ENCODE assay signal across 8 cellular contexts in the genomic region with DNA sequence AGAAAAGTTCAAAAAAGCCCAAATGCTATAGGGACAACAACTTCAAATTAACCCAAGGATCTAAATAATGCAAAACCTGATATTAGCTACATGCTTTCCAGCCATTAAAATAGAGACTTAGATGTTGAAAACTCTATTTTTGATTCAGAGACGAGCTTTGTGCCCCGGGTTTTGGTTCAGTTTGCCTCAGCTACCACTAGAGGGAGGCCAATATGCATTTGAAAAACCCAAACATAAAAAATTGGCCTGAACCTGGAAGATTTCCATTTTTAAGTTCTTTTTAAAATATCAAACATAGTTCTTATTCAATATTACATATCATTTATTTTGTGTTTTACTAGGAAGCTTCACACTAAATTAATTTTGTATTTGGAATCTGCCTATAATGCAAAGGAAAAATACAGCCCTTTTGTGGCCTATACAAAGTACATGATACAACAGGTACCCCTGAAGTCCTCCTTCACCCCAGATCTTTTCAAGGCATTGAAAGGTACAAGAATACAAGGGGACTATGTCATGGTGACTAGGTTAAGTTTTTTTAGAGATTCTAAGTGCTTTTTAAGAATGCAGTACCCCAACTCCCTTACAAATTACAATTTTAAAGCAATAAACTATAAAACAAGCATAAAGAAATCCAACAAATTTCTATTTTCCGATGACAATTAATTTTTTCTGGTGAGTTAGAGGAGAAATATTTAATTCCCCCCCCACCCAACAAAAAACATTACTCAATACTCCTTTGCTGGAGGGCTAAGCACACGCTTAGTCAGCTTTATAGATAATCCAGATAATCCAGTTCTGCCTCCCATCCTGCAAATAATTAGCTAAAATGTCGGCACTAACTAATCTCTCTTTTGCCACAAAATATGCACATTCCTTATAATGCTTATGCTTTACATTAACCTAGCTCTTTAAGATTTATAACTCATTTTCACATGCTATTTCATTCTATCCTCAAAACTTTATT.
DNase-seq lines count a peak whose midpoint lies in the region; ATAC-seq, FAIRE-seq and TF ChIP-seq lines count a peak whose summit lies in the region.

No MANE protein-coding gene starts in this region.

- POLR2A ChIA-PET in A549 (lab: Yijun Ruan, JAX), result no interaction called here

- DNase-seq in A549 (ENCODE audit: low read depth in 1 of 2, low spot score in 1 of 2) (peak; percentile 25 to 41), DND-41 (peak; percentile 52), MM.1S (peak; percentile 52), fibroblast of villous mesenchyme (ENCODE audit: low read depth) (peak; percentile 67), renal cortical epithelial cell (ENCODE audit: low read depth) (peak; percentile 88)
- peak; percentile 77 for DNase-seq in activated CD4-positive, alpha-beta T cell treated with anti-CD3 and anti-CD28 coated beads, Interleukin-2, amount 10 ng/mL, durations not matched to agents 24 days and 14 days

- no peak overlapping the region for H3K4me3 Mint-ChIP-seq in activated CD4-positive, alpha-beta T cell treated with anti-CD3 and anti-CD28 coated beads, Interleukin-2, amount 10 ng/mL, durations not matched to agents 24 days and 14 days

- H3K9me3 ChIP-seq in A549, result no peaks in the 10 kb centered on the region
- H3K9me3 ChIP-seq in DND-41 (ENCODE audit: insufficient read depth, low read length, severe bottlenecking), result no peaks in the 10 kb centered on the region
- no peaks in the 10 kb centered on the region for H3K9me3 ChIP-seq in MM.1S (replicated peaks; ENCODE audit: insufficient read depth, low read length)

- H3K27ac Mint-ChIP-seq in activated CD4-positive, alpha-beta T cell treated with anti-CD3 and anti-CD28 coated beads, Interleukin-2, amount 10 ng/mL, durations not matched to agents 24 days and 14 days, result no peak overlapping the region

- H3K79me2 ChIP-seq in DND-41 (ENCODE audit: insufficient read depth, low read length) (no peaks in the 10 kb centered on the region), MM.1S (ENCODE audit: low read length) (no peaks in the 10 kb centered on the region)

- TF ChIP-seq RAD21 in A549 (conservative IDR thresholded peaks at IDR 0.05 in 1 of 2, IDR thresholded peaks at IDR 0.05 in 1 of 2), result peak; percentile 81 to 85

- H3K27ac ChIP-seq in A549 (peak overlapping the region; percentile 53 to 79; a peak in 5 of 6 replicates), DND-41 (ENCODE audit: low read length) (no peak overlapping the region), MM.1S (ENCODE audit: low read length) (no peak overlapping the region)

- 11% methylated on average over 5 of the region's 5 CpGs for WGBS in A549 (ENCODE audit: missing lambda C conversion rate)

- TF ChIP-seq CTCF in A549 (IDR thresholded peaks at IDR 0.05) (peak; percentile 78), DND-41 (IDR thresholded peaks at IDR 0.05; ENCODE audit: borderline replicate concordance, extremely low read depth, low read length, poor library complexity, severe bottlenecking) (peak; percentile 85), MM.1S (IDR thresholded peaks at IDR 0.05; ENCODE audit: low read length) (peak; percentile 83), fibroblast of villous mesenchyme (IDR thresholded peaks at IDR 0.05; ENCODE audit: insufficient read depth, low read depth, low read length) (peak; percentile 96)

- FAIRE-seq in A549 (lab: Jason Lieb, UNC), result no peak

- H4K20me1 ChIP-seq in DND-41 (ENCODE audit: insufficient read depth, low read length) (no peaks in the 10 kb centered on the region), MM.1S (ENCODE audit: insufficient read depth, low read length) (no peaks in the 10 kb centered on the region)

- no peaks in the 10 kb centered on the region for H3F3A ChIP-seq in MM.1S (ENCODE audit: insufficient read depth, low read length)

- intact Hi-C loops in activated CD4-positive, alpha-beta T cell treated with anti-CD3 and anti-CD28 coated beads, Interleukin-2, amount 10 ng/mL, durations not matched to agents 24 days and 14 days (cut with micrococcal nuclease), result loop anchor here (5.0 to 10.0 kb wide), 2 partner anchors 101 to 608 kb away; no protein-coding TSS in a partner anchor

- H3K4me3 ChIP-seq in A549, result no peak overlapping the region
- H3K4me3 ChIP-seq in DND-41 (ENCODE audit: low read depth in 1 of 2, low read length in 2 of 2), result no peak overlapping the region
- H3K4me3 ChIP-seq in MM.1S (ENCODE audit: low read length), result no peak overlapping the region
- no peak overlapping the region for H3K4me3 ChIP-seq in fibroblast of villous mesenchyme (ENCODE audit: low read depth, low read length)

- no peak for TF ChIP-seq EP300 in A549 (IDR thresholded peaks at IDR 0.05)

- ATAC-seq in A549 (no peak), DND-41 (ENCODE audit: insufficient read depth, low read depth) (no peak), GM19351 (IDR thresholded peaks at IDR 0.05; ENCODE audit: unreplicated experiment) (no peak), HG03460 (IDR thresholded peaks at IDR 0.05; ENCODE audit: unreplicated experiment) (no peak)

- H3K27me3 ChIP-seq in DND-41 (ENCODE audit: insufficient read depth, low read length, poor library complexity) (peaks cover under 1% of the 10 kb centered on the region), MM.1S (replicated peaks; ENCODE audit: insufficient read depth, low read length) (no peaks in the 10 kb centered on the region)

- H3K4me1 ChIP-seq in A549 (peaks cover 23% of the 10 kb centered on the region), DND-41 (ENCODE audit: insufficient read depth, low read length) (peaks cover 16% of the 10 kb centered on the region), MM.1S (ENCODE audit: low read length) (no peaks in the 10 kb centered on the region)

- no peaks in the 10 kb centered on the region for H3K9me2 ChIP-seq in MM.1S (replicated peaks; ENCODE audit: insufficient read depth, low read length)

- peaks cover 15% of the 10 kb centered on the region for H3K4me1 Mint-ChIP-seq in activated CD4-positive, alpha-beta T cell treated with anti-CD3 and anti-CD28 coated beads, Interleukin-2, amount 10 ng/mL, durations not matched to agents 24 days and 14 days

- no peak for TF ChIP-seq POLR2A in A549 (IDR thresholded peaks at IDR 0.05; ENCODE audit: low read length)

- H3K27me3 Mint-ChIP-seq in activated CD4-positive, alpha-beta T cell treated with anti-CD3 and anti-CD28 coated beads, Interleukin-2, amount 10 ng/mL, durations not matched to agents 24 days and 14 days, result peaks cover 15% of the 10 kb centered on the region

- no peak overlapping the region for H2AFZ ChIP-seq in DND-41 (ENCODE audit: low read depth, low read length)
- no peak overlapping the region for H2AFZ ChIP-seq in MM.1S (ENCODE audit: low read length)

- H3K36me3 ChIP-seq in DND-41 (ENCODE audit: insufficient read depth, low read length) (no peaks in the 10 kb centered on the region), MM.1S (replicated peaks; ENCODE audit: insufficient read depth, low read length) (no peaks in the 10 kb centered on the region)

- H3K4me2 ChIP-seq in A549 (peak overlapping the region; percentile 67), DND-41 (ENCODE audit: insufficient read depth, low read length) (no peak overlapping the region), MM.1S (ENCODE audit: low read depth, low read length) (no peak overlapping the region)

- H3K9ac ChIP-seq in DND-41 (ENCODE audit: low read depth, low read length) (no peak overlapping the region), MM.1S (ENCODE audit: low read length) (no peak overlapping the region)

- CTCF ChIA-PET in A549 (lab: Yijun Ruan, JAX), result interaction anchor here (0.5 to 6.1 kb wide), 22 partner anchors 9 to 976 kb away, joined by 3 to 51 read pairs (median 4); partner anchors contain the start of gene C4orf36

- H3K9me3 Mint-ChIP-seq in activated CD4-positive, alpha-beta T cell treated with anti-CD3 and anti-CD28 coated beads, Interleukin-2, amount 10 ng/mL, durations not matched to agents 24 days and 14 days, result no peaks in the 10 kb centered on the region

- no peaks in the 10 kb centered on the region for H3K36me3 Mint-ChIP-seq in activated CD4-positive, alpha-beta T cell treated with anti-CD3 and anti-CD28 coated beads, Interleukin-2, amount 10 ng/mL, durations not matched to agents 24 days and 14 days (ENCODE audit: low read depth)

TF ChIP-seq in A549, 52 proteins besides CTCF, POLR2A, EP300 and RAD21 (continues in another document):
- no peak for TF ChIP-seq CHD4 (IDR thresholded peaks at IDR 0.05; ENCODE audit: borderline replicate concordance)
- no peak for TF ChIP-seq ZC3H11A (IDR thresholded peaks at IDR 0.05)
- TF ChIP-seq SREBF2 (IDR thresholded peaks at IDR 0.05), result no peak
- TF ChIP-seq FOXS1 (CRISPR knock-in tag; IDR thresholded peaks at IDR 0.05), result no peak
- TF ChIP-seq NFE2L2 (conservative IDR thresholded peaks at IDR 0.05; ENCODE audit: low read length), result no peak
- no peak for TF ChIP-seq HES2 (IDR thresholded peaks at IDR 0.05)
- TF ChIP-seq GATA3 (IDR thresholded peaks at IDR 0.05; ENCODE audit: borderline replicate concordance), result peak; percentile 33; the same call in 1 of the 2 replicates
- no peak for TF ChIP-seq KDM1A (IDR thresholded peaks at IDR 0.05; ENCODE audit: low read depth)
- no peak for TF ChIP-seq EHMT2 (IDR thresholded peaks at IDR 0.05; ENCODE audit: low read depth)
- no peak for TF ChIP-seq RNF2 (IDR thresholded peaks at IDR 0.05; ENCODE audit: borderline replicate concordance, low read depth)
- TF ChIP-seq HOXA7 (CRISPR knock-in tag; IDR thresholded peaks at IDR 0.05), result no peak
- TF ChIP-seq FOSB (CRISPR knock-in tag; IDR thresholded peaks at IDR 0.05), result no peak
- TF ChIP-seq ZSCAN20 (CRISPR knock-in tag; IDR thresholded peaks at IDR 0.05), result no peak
- TF ChIP-seq MAZ (IDR thresholded peaks at IDR 0.05; ENCODE audit: borderline replicate concordance, low read depth, low read length), result no peak
- TF ChIP-seq CEBPB (IDR thresholded peaks at IDR 0.05), result peak in 1 of 2 experiments; percentile 46; a peak in 1 of 4 replicates
- TF ChIP-seq FOSL2 (IDR thresholded peaks at IDR 0.05), result no peak
- TF ChIP-seq FOSL2 (CRISPR knock-in tag; IDR thresholded peaks at IDR 0.05), result no peak
- TF ChIP-seq MAX (IDR thresholded peaks at IDR 0.05), result no peak
- no peak for TF ChIP-seq ATOH8 (CRISPR knock-in tag; IDR thresholded peaks at IDR 0.05; ENCODE audit: low read depth)

Comparison
In these comparisons a context has a peak if more than half of its experiments do, and no peak if none do; other contexts are left out.
1. DNase-seq: peak in every context shown above with its lines; median percentile 88 in renal cortical epithelial cell; 77 in activated CD4-positive, alpha-beta T cell treated with anti-CD3 and anti-CD28 coated beads, Interleukin-2, amount 10 ng/mL, durations not matched to agents 24 days and 14 days; 67 in fibroblast of villous mesenchyme; 52 in DND-41; 52 in MM.1S; 33 in A549.
2. H3K27ac ChIP-seq: peak in A549 (2 of 2); none in DND-41 (single experiment) and MM.1S (single experiment).
3. Peak in every context shown above with its lines, with median percentiles within 50 percentile points of each other: CTCF ChIP-seq.